ENCODE assay signal across 24 cellular contexts in the genomic region with DNA sequence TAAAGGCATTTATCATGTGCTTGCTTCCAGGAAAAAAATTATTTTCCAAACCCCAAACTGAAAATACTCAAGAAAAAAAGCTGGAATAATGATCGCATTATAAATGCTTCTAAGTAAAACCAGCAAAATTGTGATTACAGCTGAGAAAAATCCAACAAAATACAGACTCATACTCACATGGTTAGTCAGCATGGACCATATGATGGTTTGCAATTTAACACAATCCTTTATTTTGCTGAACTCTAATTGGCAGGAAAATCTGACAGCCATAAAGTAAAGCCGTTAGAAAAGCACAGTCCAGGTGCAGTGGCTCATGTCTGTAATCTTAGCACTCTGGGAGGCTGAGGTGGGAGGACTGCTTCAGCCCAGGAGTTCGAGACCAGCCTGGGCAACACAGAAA. TPM values are rescaled to one million over a fixed set of nuclear protein-coding genes. Genes with fewer than 3 reads are reported as not detected.
DNase-seq lines count a peak whose midpoint lies in the region; ATAC-seq and TF ChIP-seq lines count a peak whose summit lies in the region.
"Had no signal": no experiment of that assay in that cellular context is flagged by ENCODE, and none has a peak within 500 bp of the region (broad histone marks: within the 10 kb centered on the region; RNA-seq: fewer than 3 reads in every experiment).

No MANE protein-coding gene starts in this region.

- DNase-seq in EH (ENCODE audit: low read depth), result peak; percentile 70
- peak; percentile 32 for DNase-seq in RPMI7951 (ENCODE audit: low read depth)
- peak; percentile 29 for DNase-seq in epidermal melanocyte (ENCODE audit: insufficient read length, low spot score)
- DNase-seq in renal cortical epithelial cell (ENCODE audit: low read depth), result peak; percentile 43
- no peak for DNase-seq in PC-3
- no peak for DNase-seq in naive thymus-derived CD8-positive, alpha-beta T cell
- DNase-seq: activated effector memory CD4-positive, alpha-beta T cell treated with anti-CD3 and anti-CD28 coated beads, Interleukin-2, amount 50 U/mL, for 16 hours; CD8-positive, alpha-beta T cell; DMS53; effector CD4-positive, alpha-beta T cell; glutamatergic neuron; left colon; NCI-H1417; NCI-H69; sigmoid colon; T-helper 17 cell had no signal

- H3K4me3 Mint-ChIP-seq in naive thymus-derived CD8-positive, alpha-beta T cell, result no peak overlapping the region
- H3K4me3 Mint-ChIP-seq: CD8-positive, alpha-beta T cell; central memory CD8-positive, alpha-beta T cell; natural killer cell treated with Interleukin-12 subunit alpha and Interleukin-12 subunit beta and Interleukin-15 and Interleukin-18, amount 100 ng/mL, for 72 hours; stimulated activated effector memory CD8-positive, alpha-beta T cell treated with anti-CD3 and anti-CD28 coated beads, Interleukin-12 subunit alpha, Interleukin-12 subunit beta, amount 100 ng/mL, for 72 hours; T-helper 17 cell had no signal

- BruUV-seq in PC-3 (replicated peaks; lab: Mats Ljungman, UMichigan), result no TSS peak

- H3K36me3 Mint-ChIP-seq in naive thymus-derived CD8-positive, alpha-beta T cell, result no peaks in the 10 kb centered on the region
- H3K36me3 Mint-ChIP-seq: CD8-positive, alpha-beta T cell; natural killer cell treated with Interleukin-12 subunit alpha and Interleukin-12 subunit beta and Interleukin-15 and Interleukin-18, amount 100 ng/mL, for 72 hours; stimulated activated effector memory CD8-positive, alpha-beta T cell treated with anti-CD3 and anti-CD28 coated beads, Interleukin-12 subunit alpha, Interleukin-12 subunit beta, amount 100 ng/mL, for 72 hours had no signal

- no peak overlapping the region for H3K27ac ChIP-seq in PC-3 (ENCODE audit: low read length)
- H3K27ac ChIP-seq: sigmoid colon, vagina, VCaP had no signal

- H3K9me2 ChIP-seq in PC-3 (replicated peaks; ENCODE audit: low read length), result no peaks in the 10 kb centered on the region

- POLR2A ChIA-PET in PC-3 (lab: Charles Lee; ENCODE audit: unreplicated experiment), result no interaction called here
- POLR2A ChIA-PET in naive thymus-derived CD8-positive, alpha-beta T cell (lab: Charles Lee), result interaction anchor here (0.7 kb wide), 1 partner anchor 48 kb away, joined by 6 read pairs; no protein-coding TSS in a partner anchor

- ATAC-seq in PC-3 (no peak), HG03159 (IDR thresholded peaks at IDR 0.05; ENCODE audit: unreplicated experiment) (no peak), GM19351 (IDR thresholded peaks at IDR 0.05; ENCODE audit: unreplicated experiment) (no peak)
- no peak for ATAC-seq in naive thymus-derived CD8-positive, alpha-beta T cell
- ATAC-seq: CD8-positive, alpha-beta T cell; HCT116; left colon; natural killer cell treated with Interleukin-12 subunit alpha and Interleukin-12 subunit beta and Interleukin-15 and Interleukin-18, amount 100 ng/mL, for 72 hours; stimulated activated effector memory CD8-positive, alpha-beta T cell treated with anti-CD3 and anti-CD28 coated beads, Interleukin-12 subunit alpha, Interleukin-12 subunit beta, amount 100 ng/mL, for 72 hours; T-helper 17 cell had no signal

- no peak overlapping the region for H3K9ac ChIP-seq in PC-3 (ENCODE audit: low read length)

- H3K4me3 ChIP-seq in PC-3 (ENCODE audit: low read length), result no peak overlapping the region
- H3K4me3 ChIP-seq: sigmoid colon, vagina had no signal

- H2AFZ ChIP-seq in PC-3 (ENCODE audit: low read length), result no peak overlapping the region

- H3K27me3 Mint-ChIP-seq in naive thymus-derived CD8-positive, alpha-beta T cell, result peaks cover 0 to 6% (median 0%) of the 10 kb centered on the region in 5 donors
- H3K27me3 Mint-ChIP-seq: T-helper 17 cell had no signal

- intact Hi-C loops in PC-3 (cut with micrococcal nuclease), result no loop called here

- no peaks in the 10 kb centered on the region for H3K9me3 ChIP-seq in PC-3 (ENCODE audit: low read length)
- H3K9me3 ChIP-seq: sigmoid colon, vagina had no signal

- CTCF ChIA-PET in PC-3 (lab: Charles Lee), result interaction anchor here (0.6 kb wide), 1 partner anchor 19 kb away, joined by 4 read pairs; no protein-coding TSS in a partner anchor

- H3K4me1 ChIP-seq in PC-3 (ENCODE audit: insufficient read depth, low read length), result no peaks in the 10 kb centered on the region
- H3K4me1 ChIP-seq: sigmoid colon, vagina had no signal

- H3F3A ChIP-seq in PC-3 (ENCODE audit: low read length, unreplicated experiment), result no peaks in the 10 kb centered on the region

- H3K36me3 ChIP-seq in PC-3 (ENCODE audit: low read depth, low read length), result no peaks in the 10 kb centered on the region
- H3K36me3 ChIP-seq: sigmoid colon, vagina had no signal

- no peaks in the 10 kb centered on the region for H4K20me1 ChIP-seq in PC-3 (ENCODE audit: low read length)

- H3K27me3 ChIP-seq in PC-3 (ENCODE audit: low read length), result no peaks in the 10 kb centered on the region
- H3K27me3 ChIP-seq: sigmoid colon, vagina had no signal

- peaks cover 39% of the 10 kb centered on the region for H3K79me2 ChIP-seq in PC-3 (ENCODE audit: low read length)

- H3K4me2 ChIP-seq in PC-3 (ENCODE audit: low read length), result no peak overlapping the region

- no peak overlapping the region for H3K27ac Mint-ChIP-seq in naive thymus-derived CD8-positive, alpha-beta T cell
- H3K27ac Mint-ChIP-seq: CD8-positive, alpha-beta T cell; natural killer cell treated with Interleukin-12 subunit alpha and Interleukin-12 subunit beta and Interleukin-15 and Interleukin-18, amount 100 ng/mL, for 72 hours; stimulated activated effector memory CD8-positive, alpha-beta T cell treated with anti-CD3 and anti-CD28 coated beads, Interleukin-12 subunit alpha, Interleukin-12 subunit beta, amount 100 ng/mL, for 72 hours; T-helper 17 cell had no signal

- H3K4me1 Mint-ChIP-seq in naive thymus-derived CD8-positive, alpha-beta T cell, result no peaks in the 10 kb centered on the region
- H3K4me1 Mint-ChIP-seq: central memory CD8-positive, alpha-beta T cell; stimulated activated effector memory CD8-positive, alpha-beta T cell treated with anti-CD3 and anti-CD28 coated beads, Interleukin-12 subunit alpha, Interleukin-12 subunit beta, amount 100 ng/mL, for 72 hours; T-helper 17 cell had no signal

- TF ChIP-seq CTCF in PC-3 (conservative IDR thresholded peaks at IDR 0.05; ENCODE audit: low read depth, low read length), result no peak

- peaks cover 0 to 6% (median 0%) of the 10 kb centered on the region in 9 donors for H3K9me3 Mint-ChIP-seq in naive thymus-derived CD8-positive, alpha-beta T cell
- H3K9me3 Mint-ChIP-seq: central memory CD8-positive, alpha-beta T cell; natural killer cell treated with Interleukin-12 subunit alpha and Interleukin-12 subunit beta and Interleukin-15 and Interleukin-18, amount 100 ng/mL, for 72 hours; stimulated activated effector memory CD8-positive, alpha-beta T cell treated with anti-CD3 and anti-CD28 coated beads, Interleukin-12 subunit alpha, Interleukin-12 subunit beta, amount 100 ng/mL, for 72 hours had no signal

RNA-seq across cellular contexts. Expression of gene BRI3, which starts 59.6 kb away (rescaled TPM):
- 74.1 and 76.9 TPM in 2 replicates for total RNA-seq in RPMI7951 (2014; rRNA removed; shearing (Covaris generic))
- total RNA-seq in renal cortical epithelial cell, result 24.8 and 30.8 TPM in 2 replicates
- total RNA-seq in PC-3 (2014; rRNA removed), result 52.5 and 55.0 TPM in 2 replicates
- total RNA-seq in naive thymus-derived CD8-positive, alpha-beta T cell, result 10 to 100 TPM; 77.1 to 86.2 TPM
- 10 to 100 TPM; 15.1 to 18.8 (median 15.8) TPM for polyA plus RNA-seq in naive thymus-derived CD8-positive, alpha-beta T cell

RNA-seq across cellular contexts. Expression of gene BAIAP2L1, which starts 59.8 kb away (rescaled TPM):
- total RNA-seq in RPMI7951 (2014; rRNA removed; shearing (Covaris generic)), result 7.1 and 9.4 TPM in 2 replicates
- total RNA-seq in renal cortical epithelial cell (21.4 and 25.8 TPM in 2 replicates), PC-3 (2014; rRNA removed) (18.9 and 30.5 TPM in 2 replicates)
- total RNA-seq in naive thymus-derived CD8-positive, alpha-beta T cell, result under 1 TPM; 0.44 to 0.47 TPM
- under 1 TPM; 0.06 to 0.85 (median 0.34) TPM for polyA plus RNA-seq in naive thymus-derived CD8-positive, alpha-beta T cell

Comparison
In these comparisons a context has a peak if more than half of its experiments do, and no peak if none do; other contexts are left out.
1. DNase-seq: peak in EH (single experiment), RPMI7951 (single experiment), epidermal melanocyte (single experiment) and renal cortical epithelial cell (single experiment); none in PC-3 (single experiment) and naive thymus-derived CD8-positive, alpha-beta T cell (0 of 10).